8 cellular contexts compared by ENCODE assay signal in the genomic region with DNA sequence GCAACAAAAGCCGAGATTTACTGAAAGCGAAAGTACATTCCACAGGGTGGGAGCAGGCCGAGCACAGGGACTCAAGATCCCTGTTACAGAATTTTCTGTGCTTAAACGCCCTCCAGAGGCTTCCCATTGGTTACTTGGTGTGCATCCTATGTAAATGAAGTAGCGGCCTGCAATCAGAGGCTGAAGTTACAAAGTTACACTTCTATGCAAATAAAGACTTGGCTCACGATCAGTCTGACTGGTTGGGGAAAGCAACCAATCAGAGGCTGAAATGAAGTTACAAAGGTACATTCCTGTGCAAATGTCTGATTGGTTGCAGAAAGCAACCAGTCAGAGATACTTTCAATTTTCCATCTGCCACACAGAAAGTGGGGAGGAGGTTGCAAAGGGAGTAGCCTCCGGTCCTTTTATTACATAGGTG. TPM values are rescaled to one million over a fixed set of nuclear protein-coding genes. Genes with fewer than 3 reads are reported as not detected.
DNase-seq lines count a peak whose midpoint lies in the region; ATAC-seq and TF ChIP-seq lines count a peak whose summit lies in the region.

No MANE protein-coding gene starts in this region.

- peaks cover 4% of the 10 kb centered on the region for H3K4me1 ChIP-seq in CD4-positive, alpha-beta memory T cell (ENCODE audit: insufficient read depth, low read length)

- peaks cover 2 to 18% (median 7%) of the 10 kb centered on the region in 4 donors for H3K4me1 Mint-ChIP-seq in CD4-positive, alpha-beta memory T cell

- no peaks in the 10 kb centered on the region for H3K9me3 Mint-ChIP-seq in CD4-positive, alpha-beta memory T cell

- H3K27ac ChIP-seq in CD4-positive, alpha-beta memory T cell (ENCODE audit: low read depth, low read length), result no peak overlapping the region
- H3K27ac ChIP-seq in brain microvascular endothelial cell (peak overlapping the region; percentile 70), WERI-Rb-1 (no peak overlapping the region)

- peak overlapping the region in 5 of 7 donors; percentile 27 to 76 (median 46) for H3K27ac Mint-ChIP-seq in CD4-positive, alpha-beta memory T cell

- peak overlapping the region in 1 of 2 donors; percentile 25 for H3K4me3 ChIP-seq in CD4-positive, alpha-beta memory T cell (ENCODE audit: low read length in 2 of 2)
- H3K4me3 ChIP-seq in brain microvascular endothelial cell (ENCODE audit: low read depth, low read length), result peak overlapping the region; percentile 56
- no peak overlapping the region for H3K4me3 ChIP-seq in WERI-Rb-1 (ENCODE audit: low read depth, low read length)

- no peaks in the 10 kb centered on the region for H3K36me3 ChIP-seq in CD4-positive, alpha-beta memory T cell (ENCODE audit: insufficient read depth, low read length)
- no peaks in the 10 kb centered on the region for H3K36me3 ChIP-seq in brain microvascular endothelial cell (replicated peaks)
- no peaks in the 10 kb centered on the region for H3K36me3 ChIP-seq in WERI-Rb-1

- POLR2A ChIA-PET in CD4-positive, alpha-beta memory T cell (lab: Charles Lee; ENCODE audit: partially characterized antibody), result no interaction called here

- peak; percentile 15 for TF ChIP-seq CTCF in brain microvascular endothelial cell (IDR thresholded peaks at IDR 0.05; ENCODE audit: low read depth, low read length, missing control alignments)
- TF ChIP-seq CTCF in WERI-Rb-1 (IDR thresholded peaks at IDR 0.05; ENCODE audit: low read depth, low read length), result no peak

- H3K36me3 Mint-ChIP-seq in CD4-positive, alpha-beta memory T cell, result no peaks in the 10 kb centered on the region

- H3K27me3 Mint-ChIP-seq in CD4-positive, alpha-beta memory T cell, result no peaks in the 10 kb centered on the region

- in situ Hi-C loops in brain microvascular endothelial cell (cut with HindIII; ENCODE audit: low pct_ligation_motif_present, low sequenced_read_pairs), result no loop called here

- CTCF ChIA-PET in CD4-positive, alpha-beta memory T cell (lab: Charles Lee; ENCODE audit: partially characterized antibody), result interaction anchor here (1.0 kb wide), 1 partner anchor 17 kb away, joined by 3 read pairs; no protein-coding TSS in a partner anchor

- peak overlapping the region; percentile 27 to 77 (median 68) for H3K4me3 Mint-ChIP-seq in CD4-positive, alpha-beta memory T cell

- peak; percentile 40 to 67 (median 49) for DNase-seq in CD4-positive, alpha-beta memory T cell
- DNase-seq in NCI-H1048 (lab: John Stamatoyannopoulos, UW), result peak; percentile 92
- DNase-seq in brain microvascular endothelial cell, result peak; percentile 99
- peak; percentile 49 for DNase-seq in iPS-NIHi11 (ENCODE audit: low spot score)
- peak; percentile 91 for DNase-seq in smooth muscle cell of the brain vasculature (ENCODE audit: low read depth, low spot score)
- DNase-seq in WERI-Rb-1, result no peak

- H3K9me3 ChIP-seq in CD4-positive, alpha-beta memory T cell (ENCODE audit: control insufficient read depth in 1 of 2, low read length in 2 of 2), result no peaks in the 10 kb centered on the region
- H3K9me3 ChIP-seq in WERI-Rb-1 (ENCODE audit: severe bottlenecking), result no peaks in the 10 kb centered on the region

- intact Hi-C loops in CD4-positive, alpha-beta memory T cell (cut with micrococcal nuclease), result no loop called here

- no peak for ATAC-seq in GM19455 (IDR thresholded peaks at IDR 0.05; ENCODE audit: unreplicated experiment)
- ATAC-seq in GM19463 (IDR thresholded peaks at IDR 0.05; ENCODE audit: unreplicated experiment), result no peak

- no peaks in the 10 kb centered on the region for H3K27me3 ChIP-seq in CD4-positive, alpha-beta memory T cell (ENCODE audit: insufficient read depth, low read length)
- H3K27me3 ChIP-seq in brain microvascular endothelial cell (replicated peaks), result no peaks in the 10 kb centered on the region
- H3K27me3 ChIP-seq in WERI-Rb-1 (ENCODE audit: insufficient read depth, low read depth, severe bottlenecking), result no peaks in the 10 kb centered on the region

RNA-seq across cellular contexts. Expression of gene ACBD7, which starts 4.1 kb away (rescaled TPM):
- not detected for total RNA-seq in CD4-positive, alpha-beta memory T cell
- not detected for polyA plus RNA-seq in CD4-positive, alpha-beta memory T cell

RNA-seq across cellular contexts. Expression of gene RPP38, which starts 12.6 kb away (rescaled TPM):
- 10 to 100 TPM; 19.8 to 21.8 TPM for total RNA-seq in CD4-positive, alpha-beta memory T cell
- 10 to 100 TPM; 33.1 to 34.6 TPM for polyA plus RNA-seq in CD4-positive, alpha-beta memory T cell

RNA-seq across cellular contexts. Expression of gene OLAH, which starts 40.8 kb away (rescaled TPM):
- not detected for total RNA-seq in CD4-positive, alpha-beta memory T cell
- polyA plus RNA-seq in CD4-positive, alpha-beta memory T cell, result 1 to 10 TPM in 1 of 2 donors, under 1 TPM in 1; 0.20 to 1.4 TPM
